8 cellular contexts compared by ENCODE assay signal in the genomic region with DNA sequence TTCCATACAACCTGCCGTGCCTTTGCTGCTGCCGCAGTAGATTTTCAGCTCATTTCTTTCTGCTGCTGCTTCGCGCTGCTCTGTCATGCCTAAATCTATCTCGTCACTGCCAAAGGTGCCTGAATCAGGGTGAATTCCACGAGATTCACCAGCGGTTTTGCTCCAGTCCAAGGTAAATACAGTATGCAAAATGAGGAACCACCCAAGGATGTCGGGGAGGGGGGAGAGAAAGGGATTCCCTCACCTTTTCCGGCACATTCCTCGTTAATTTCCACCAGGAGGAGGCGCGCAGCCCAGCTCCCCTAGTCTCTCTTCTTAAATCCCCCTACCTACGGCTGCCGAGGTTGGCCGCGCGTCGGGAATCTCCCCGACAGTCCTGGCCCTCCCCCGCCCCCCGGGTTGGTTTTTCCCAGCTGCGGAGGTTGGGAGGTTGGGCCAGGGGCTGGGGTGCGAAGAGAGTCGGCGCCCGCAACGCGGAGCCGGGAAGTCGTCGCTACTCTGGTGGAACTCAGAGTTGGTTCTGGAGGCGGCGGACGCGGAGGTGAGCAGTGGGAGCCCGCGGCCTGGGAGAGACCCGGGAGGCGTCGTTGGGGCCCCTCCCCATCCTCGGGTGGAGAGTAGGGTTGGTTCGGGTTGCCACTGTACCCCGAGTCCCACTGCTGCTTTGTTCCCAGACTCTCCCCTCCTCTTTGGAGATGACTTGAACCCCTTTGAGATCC. TPM values are rescaled to one million over a fixed set of nuclear protein-coding genes. Genes with fewer than 3 reads are reported as not detected.
DNase-seq lines count a peak whose midpoint lies in the region; ATAC-seq and TF ChIP-seq lines count a peak whose summit lies in the region.

TSS of gene TPBG (plus strand) at position 450 of the 719 bp plus-strand sequence. CDS start 1,145 bp downstream, outside the sequence.

- peaks cover 7% of the 10 kb centered on the region for H3K27me3 ChIP-seq in upper lobe of right lung

- H3K36me3 ChIP-seq in mucosa of descending colon (ENCODE audit: low read depth) (no peaks in the 10 kb centered on the region), upper lobe of right lung (no peaks in the 10 kb centered on the region)

- H3K9me3 ChIP-seq in mucosa of descending colon (no peaks in the 10 kb centered on the region), upper lobe of right lung (no peaks in the 10 kb centered on the region)

- peaks cover 7% of the 10 kb centered on the region for H3K4me1 ChIP-seq in mucosa of descending colon (ENCODE audit: low read depth)
- peaks cover 12% of the 10 kb centered on the region for H3K4me1 ChIP-seq in upper lobe of right lung

- H3K4me3 ChIP-seq in epithelial cell of proximal tubule (ENCODE audit: low read depth, low read length): peak within 1 kb of the TSS; percentile 89
- peak within 1 kb of the TSS; percentile 43 for H3K4me3 ChIP-seq in mucosa of descending colon
- peak within 1 kb of the TSS; percentile 71 for H3K4me3 ChIP-seq in upper lobe of right lung

- DNase-seq in DMS53 treated with DMSO at 0.1 percent for 48 hours (lab: John Stamatoyannopoulos, UW; ENCODE audit: unreplicated experiment): peak; percentile 30
- DNase-seq in LoVo (ENCODE audit: low spot score): peak; percentile 69
- no peak for DNase-seq in activated CD4-positive, alpha-beta T cell treated with anti-CD3 and anti-CD28 coated beads, Interleukin-2, amount 10 ng/mL, durations not matched to agents 7 days and 5 days
- no peak for DNase-seq in epithelial cell of proximal tubule (ENCODE audit: low read depth)
- DNase-seq in mucosa of descending colon: peak; percentile 60 to 77 (median 66)
- peak; percentile 78 for DNase-seq in upper lobe of right lung
- no peak for DNase-seq in activated CD4-positive, CD25-positive, alpha-beta regulatory T cell (lab: John Stamatoyannopoulos, UW)

- TF ChIP-seq CTCF in epithelial cell of proximal tubule (conservative IDR thresholded peaks at IDR 0.05; ENCODE audit: low read depth, low read length) (peak; percentile 43), mucosa of descending colon (IDR thresholded peaks at IDR 0.05) (no peak), upper lobe of right lung (IDR thresholded peaks at IDR 0.05) (no peak)

- intact Hi-C loops in mucosa of descending colon (cut with DNase I, micrococcal nuclease) (no loop called here), upper lobe of right lung (cut with DNase I) (no loop called here)

- no peak within 1 kb of the TSS for H3K27ac Mint-ChIP-seq in activated CD4-positive, alpha-beta T cell treated with anti-CD3 and anti-CD28 coated beads, Interleukin-2, amount 10 ng/mL, durations not matched to agents 7 days and 5 days

- ATAC-seq in GM21447 (IDR thresholded peaks at IDR 0.05; ENCODE audit: unreplicated experiment) (peak; percentile 51), mucosa of descending colon (peak; percentile 76), upper lobe of right lung (peak; percentile 73)

- H3K9me3 Mint-ChIP-seq in activated CD4-positive, alpha-beta T cell treated with anti-CD3 and anti-CD28 coated beads, Interleukin-2, amount 10 ng/mL, durations not matched to agents 7 days and 5 days: no peaks in the 10 kb centered on the region

- H3K27me3 Mint-ChIP-seq in activated CD4-positive, alpha-beta T cell treated with anti-CD3 and anti-CD28 coated beads, Interleukin-2, amount 10 ng/mL, durations not matched to agents 7 days and 5 days: peaks cover 59% of the 10 kb centered on the region

- H3K4me3 Mint-ChIP-seq in activated CD4-positive, alpha-beta T cell treated with anti-CD3 and anti-CD28 coated beads, Interleukin-2, amount 10 ng/mL, durations not matched to agents 7 days and 5 days: peak within 1 kb of the TSS; percentile 68

- H3K36me3 Mint-ChIP-seq in activated CD4-positive, alpha-beta T cell treated with anti-CD3 and anti-CD28 coated beads, Interleukin-2, amount 10 ng/mL, durations not matched to agents 7 days and 5 days (ENCODE audit: low read depth): peaks cover 4% of the 10 kb centered on the region

- POLR2A ChIA-PET in activated CD4-positive, alpha-beta T cell treated with anti-CD3 and anti-CD28 coated beads, Interleukin-2, amount 10 ng/mL, durations not matched to agents 7 days and 5 days (lab: Charles Lee): interaction anchor here (0.6 kb wide), 1 partner anchor 817 kb away, joined by 4 read pairs; no protein-coding TSS in a partner anchor

- H3K27ac ChIP-seq in upper lobe of right lung: peak within 1 kb of the TSS; percentile 38

- peaks cover 18% of the 10 kb centered on the region for H3K4me1 Mint-ChIP-seq in activated CD4-positive, alpha-beta T cell treated with anti-CD3 and anti-CD28 coated beads, Interleukin-2, amount 10 ng/mL, durations not matched to agents 7 days and 5 days

- CTCF ChIA-PET in activated CD4-positive, alpha-beta T cell treated with anti-CD3 and anti-CD28 coated beads, Interleukin-2, amount 10 ng/mL, durations not matched to agents 7 days and 5 days (lab: Charles Lee): interaction anchor here (0.6 kb wide), 1 partner anchor 29 kb away, joined by 3 read pairs; no protein-coding TSS in a partner anchor

RNA-seq across cellular contexts. Expression of gene TPBG, which starts in this region (rescaled TPM):
- under 1 TPM; 0.35 to 0.50 TPM for total RNA-seq in activated CD4-positive, alpha-beta T cell treated with anti-CD3 and anti-CD28 coated beads, Interleukin-2, amount 10 ng/mL, durations not matched to agents 7 days and 5 days
- total RNA-seq in epithelial cell of proximal tubule (21.6 and 25.7 TPM in 2 replicates), mucosa of descending colon (10 to 100 TPM; 10.2 to 11.7 (median 10.4) TPM), upper lobe of right lung (12.4 TPM)

Comparison
In these comparisons a context has a peak if more than half of its experiments do, and no peak if none do; other contexts are left out.
1. DNase-seq: peak in DMS53 treated with DMSO at 0.1 percent for 48 hours (single experiment), LoVo (single experiment), mucosa of descending colon (3 of 3) and upper lobe of right lung (single experiment); none in activated CD4-positive, alpha-beta T cell treated with anti-CD3 and anti-CD28 coated beads, Interleukin-2, amount 10 ng/mL, durations not matched to agents 7 days and 5 days (single experiment), epithelial cell of proximal tubule (single experiment) and activated CD4-positive, CD25-positive, alpha-beta regulatory T cell (0 of 4).
2. Peak in every context shown above with its lines, with median percentiles within 50 percentile points of each other: ATAC-seq and H3K4me3 ChIP-seq.